ENCODE assay signal across 8 cellular contexts in genomic region chr19:14090509-14091085, GRCh38. TPM values are rescaled to one million over a fixed set of nuclear protein-coding genes. Genes with fewer than 3 reads are reported as not detected.
DNase-seq lines count a peak whose midpoint lies in the region; ATAC-seq and TF ChIP-seq lines count a peak whose summit lies in the region.

TSS of gene SAMD1 (minus strand) at chr19:14090751.

- H3K4me1 ChIP-seq in adrenal gland (replicated peaks in 1 of 2) (peaks cover 0 to 21% of the 10 kb centered on the region in 2 donors), thyroid gland (peaks cover 0 to 28% of the 10 kb centered on the region in 2 donors)

- H3K9me3 ChIP-seq in MG63, result peaks cover 9% of the 10 kb centered on the region
- H3K9me3 ChIP-seq in adrenal gland (replicated peaks in 1 of 3), result peaks cover 0 to 5% (median 0%) of the 10 kb centered on the region in 3 donors
- H3K9me3 ChIP-seq in thyroid gland, result no peaks in the 10 kb centered on the region

- H3K27me3 Mint-ChIP-seq in T-cell, result peaks cover 0 to 2% of the 10 kb centered on the region in 2 donors

- peaks cover 10% of the 10 kb centered on the region for H3K36me3 Mint-ChIP-seq in T-cell

- ATAC-seq in T-cell (replicated peaks in 1 of 4) (peak; percentile 64 to 74 (median 66)), left cardiac atrium (peak; percentile 71 to 85)

- intact Hi-C loops in adrenal gland (cut with DNase I), result no loop called here
- intact Hi-C loops in left cardiac atrium (cut with DNase I), result no loop called here
- intact Hi-C loops in posterior cingulate gyrus (cut with DNase I), result no loop called here
- intact Hi-C loops in thyroid gland (cut with DNase I), result no loop called here

- H3K36me3 ChIP-seq in MG63 (peaks cover 29% of the 10 kb centered on the region), adrenal gland (replicated peaks in 1 of 2) (peaks cover 0 to 12% of the 10 kb centered on the region in 2 donors), thyroid gland (no peaks in the 10 kb centered on the region)

- 0 to 2% (median 1%) methylated on average over 7 to 47 of the region's 65 CpGs for WGBS in adrenal gland, 4 donors
- WGBS in thyroid gland, 2 donors, result 1 to 2% methylated on average over 28 of the region's 65 CpGs

- peak within 1 kb of the TSS; percentile 89 to 100 (median 99) for H3K4me3 Mint-ChIP-seq in T-cell

- H3K4me3 ChIP-seq in MG63 (peak within 1 kb of the TSS; percentile 78), adrenal gland (peak within 1 kb of the TSS; percentile 64 to 92 (median 79)), thyroid gland (replicated peaks in 1 of 3) (peak within 1 kb of the TSS; percentile 45 to 93 (median 65))

- POLR2A ChIA-PET in T-cell (lab: Charles Lee), result no interaction called here

- CTCF ChIA-PET in T-cell (lab: Charles Lee), result interaction anchor here in 1 of 2 donors (0.6 to 1.5 kb wide), 2 partner anchors 46 kb away, joined by 3 read pairs; partner anchors contain the start of gene ASF1B

- DNase-seq in DMS53 treated with DMSO at 0.1 percent for 48 hours (lab: John Stamatoyannopoulos, UW; ENCODE audit: unreplicated experiment), result peak; percentile 38
- peak; percentile 67 for DNase-seq in GOT3 (lab: John Stamatoyannopoulos, UW)
- peak; percentile 93 for DNase-seq in MG63
- DNase-seq in T-cell, result peak; percentile 74 to 90 (median 84)
- peak; percentile 92 to 95 (median 94) for DNase-seq in adrenal gland
- peak; percentile 95 for DNase-seq in left cardiac atrium
- DNase-seq in posterior cingulate gyrus, result peak; percentile 65 to 95 (median 82)
- peak; percentile 93 to 95 for DNase-seq in thyroid gland

- TF ChIP-seq POLR2A in adrenal gland (IDR thresholded peaks at IDR 0.05), result no peak
- no peak for TF ChIP-seq POLR2A in thyroid gland (IDR thresholded peaks at IDR 0.05)

- H3K9me3 Mint-ChIP-seq in T-cell, result peaks cover 0 to 7% (median 0%) of the 10 kb centered on the region in 3 donors

- peak within 1 kb of the TSS; percentile 80 to 98 (median 94) for H3K27ac ChIP-seq in adrenal gland
- H3K27ac ChIP-seq in thyroid gland, result peak within 1 kb of the TSS; percentile 48 to 97 (median 90)

- H3K27me3 ChIP-seq in MG63 (no peaks in the 10 kb centered on the region), adrenal gland (no peaks in the 10 kb centered on the region), thyroid gland (no peaks in the 10 kb centered on the region)

- peak within 1 kb of the TSS; percentile 100 for H3K27ac Mint-ChIP-seq in T-cell

- H3K4me1 Mint-ChIP-seq in T-cell, result peaks cover 15 to 24% (median 17%) of the 10 kb centered on the region in 3 donors

- TF ChIP-seq CTCF in adrenal gland (IDR thresholded peaks at IDR 0.05) (no peak), thyroid gland (IDR thresholded peaks at IDR 0.05) (no peak)

RNA-seq across cellular contexts. Expression of gene SAMD1, which starts in this region (rescaled TPM):
- 41.9 and 99.7 TPM in 2 replicates for total RNA-seq in MG63 (2014; rRNA removed; shearing (Covaris generic); ENCODE audit: low replicate concordance)
- total RNA-seq in T-cell (10 to 100 TPM; 38.9 to 75.0 (median 59.2) TPM), adrenal gland (10 to 100 TPM; 13.2 to 40.6 (median 27.2) TPM), left cardiac atrium (10 to 100 TPM; 33.4 to 39.1 TPM), thyroid gland (10 to 100 TPM; 15.2 to 27.3 (median 22.7) TPM)
- 10 to 100 TPM; 10.0 to 41.9 (median 28.4) TPM for polyA plus RNA-seq in adrenal gland

Comparison
In these comparisons a context has a peak if more than half of its experiments do, and no peak if none do; other contexts are left out.
1. Peak in every context shown above with its lines: DNase-seq, ATAC-seq, H3K4me3 ChIP-seq and H3K27ac ChIP-seq.
2. DNase-seq: peak in every context shown above with its lines; median percentile 95 in left cardiac atrium; 94 in adrenal gland; 94 in thyroid gland; 93 in MG63; 84 in T-cell; 82 in posterior cingulate gyrus; 67 in GOT3; 38 in DMS53 treated with DMSO at 0.1 percent for 48 hours.